ENCODE assay signal across 16 cellular contexts in the genomic region with DNA sequence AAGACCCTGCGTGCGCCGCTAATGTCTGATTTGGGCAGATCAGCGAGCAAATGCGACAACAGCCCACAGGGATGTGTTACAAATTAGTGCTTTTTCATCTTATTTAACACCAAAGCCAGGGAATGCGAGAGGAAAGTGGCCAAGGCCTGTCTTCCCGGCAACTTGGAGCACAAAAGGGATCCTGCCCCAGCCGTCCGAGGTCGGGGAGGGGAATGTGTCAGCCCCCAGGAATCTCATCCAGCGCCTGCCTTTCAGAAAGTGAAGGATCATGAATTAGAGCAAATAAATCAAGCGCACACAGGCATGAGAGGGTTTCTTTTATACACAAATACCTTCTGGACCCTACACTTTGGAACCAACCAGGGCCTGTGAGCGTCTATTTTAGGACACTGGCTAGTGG.
"Had no signal": no experiment of that assay in that cellular context is flagged by ENCODE, and none has a peak within 500 bp of the region (broad histone marks: within the 10 kb centered on the region; RNA-seq: fewer than 3 reads in every experiment).

No MANE protein-coding gene starts in this region.

- ATAC-seq: activated CD4-positive, CD25-positive, alpha-beta regulatory T cell treated with anti-CD3 and anti-CD28 coated beads, Interleukin-2, amount 50 U/mL, for 24 hours; activated naive CD4-positive, alpha-beta T cell treated with anti-CD3 and anti-CD28 coated beads, Interleukin-2, amount 50 U/mL, for 72 hours; foreskin keratinocyte; left colon; pancreas; stimulated activated naive B cell treated with anti-CD40 and anti-IgM and Interleukin-4, amounts not matched to agents 10 μg/mL and 1 μg/mL and 100 μg/mL, for 72 hours had no signal

- H3K4me3 Mint-ChIP-seq: brain; stimulated activated naive B cell treated with anti-CD40 and anti-IgM and Interleukin-4, amounts not matched to agents 10 μg/mL and 1 μg/mL and 100 μg/mL, for 72 hours; T-helper 1 cell treated with Interleukin-12 subunit alpha and Interleukin-12 subunit beta and Interleukin-4 antibody, amounts not matched to agents 30 μg/mL and 1 μg/mL, for 36 hours had no signal

- H3K4me3 ChIP-seq: adrenal gland, lung, pancreas, uterus had no signal

- H3K27ac Mint-ChIP-seq: activated naive CD4-positive, alpha-beta T cell treated with anti-CD3 and anti-CD28 coated beads, Interleukin-2, amount 50 U/mL, for 72 hours; stimulated activated naive B cell treated with anti-CD40 and anti-IgM and Interleukin-4, amounts not matched to agents 10 μg/mL and 1 μg/mL and 100 μg/mL, for 72 hours; T-helper 1 cell treated with Interleukin-12 subunit alpha and Interleukin-12 subunit beta and Interleukin-4 antibody, amounts not matched to agents 30 μg/mL and 1 μg/mL, for 36 hours had no signal

- DNase-seq: activated CD4-positive, alpha-beta T cell treated with anti-CD3 and anti-CD28 coated beads, Interleukin-2, amount 50 U/mL, for 1 hour; activated gamma-delta T cell; caudate nucleus; foreskin keratinocyte; hippocampal formation; left colon; midbrain; pancreas; stimulated activated naive B cell treated with anti-CD40 and anti-IgM and Interleukin-4, amounts not matched to agents 10 μg/mL and 1 μg/mL and 100 μg/mL, for 72 hours; uterus had no signal

- H3K36me3 Mint-ChIP-seq: activated naive CD4-positive, alpha-beta T cell treated with anti-CD3 and anti-CD28 coated beads, Interleukin-2, amount 50 U/mL, for 72 hours; brain; stimulated activated naive B cell treated with anti-CD40 and anti-IgM and Interleukin-4, amounts not matched to agents 10 μg/mL and 1 μg/mL and 100 μg/mL, for 72 hours had no signal

- H3K4me1 ChIP-seq: foreskin keratinocyte, pancreas, uterus had no signal

- H3K9me3 Mint-ChIP-seq: activated naive CD4-positive, alpha-beta T cell treated with anti-CD3 and anti-CD28 coated beads, Interleukin-2, amount 50 U/mL, for 72 hours; brain; stimulated activated naive B cell treated with anti-CD40 and anti-IgM and Interleukin-4, amounts not matched to agents 10 μg/mL and 1 μg/mL and 100 μg/mL, for 72 hours; T-helper 1 cell treated with Interleukin-12 subunit alpha and Interleukin-12 subunit beta and Interleukin-4 antibody, amounts not matched to agents 30 μg/mL and 1 μg/mL, for 36 hours had no signal

- H3K36me3 ChIP-seq: adrenal gland, pancreas, uterus had no signal

- H3K9me3 ChIP-seq: adrenal gland, pancreas, uterus had no signal

- H3K27ac ChIP-seq: foreskin keratinocyte, pancreas, uterus had no signal
